16 cellular contexts compared by ENCODE assay signal in genomic region chr16:4339909-4340308, GRCh38. TPM values are rescaled to one million over a fixed set of nuclear protein-coding genes. Genes with fewer than 3 reads are reported as not detected.
DNase-seq lines count a peak whose midpoint lies in the region; ATAC-seq, FAIRE-seq and TF ChIP-seq lines count a peak whose summit lies in the region.
"Had no signal": no experiment of that assay in that cellular context is flagged by ENCODE, and none has a peak within 500 bp of the region (broad histone marks: within the 10 kb centered on the region; RNA-seq: fewer than 3 reads in every experiment).

No MANE protein-coding gene starts in this region.

- no peak overlapping the region for H2AFZ ChIP-seq in HepG2 (ENCODE audit: low read length)

- DNase-seq in AG10803 (ENCODE audit: low read depth) (peak; percentile 40), NCI-H1105 (lab: John Stamatoyannopoulos, UW) (peak; percentile 42), cardiac fibroblast (ENCODE audit: low read depth in 2 of 2) (peak; percentile 31 to 83), HepG2 (ENCODE audit: low spot score) (no peak), colonic mucosa (no peak)
- DNase-seq in effector CD8-positive, alpha-beta T cell (lab: John Stamatoyannopoulos, UW) = no peak
- DNase-seq: activated B cell treated with CpG ODN at 0.5 μM for 24 hours; CD8-positive, alpha-beta memory T cell; HCEC 1CT; NCI-H446 had no signal

- WGBS in HepG2 (ENCODE audit: low lambda C conversion rate) = 93% methylated on average over 6 of the region's 14 CpGs

- CTCF ChIA-PET in HepG2 (lab: Yijun Ruan, JAX; ENCODE audit: low intra/inter-chr PET ratio, low total read pairs) = no interaction called here

- TF ChIP-seq EP300 in HepG2 (IDR thresholded peaks at IDR 0.05; ENCODE audit: low read depth in 2 of 2, low read length in 2 of 2) (no peak), HepG2 (CRISPR knock-in tag; IDR thresholded peaks at IDR 0.05; ENCODE audit: borderline replicate concordance) (no peak)

- ATAC-seq in HepG2 (no peak), GM21367 (IDR thresholded peaks at IDR 0.05; ENCODE audit: unreplicated experiment) (no peak), HG02759 (IDR thresholded peaks at IDR 0.05; ENCODE audit: unreplicated experiment) (no peak)
- ATAC-seq: body of pancreas had no signal

- no peak overlapping the region for H3K9ac ChIP-seq in HepG2 (ENCODE audit: insufficient read depth, low read depth, low read length)
- H3K9ac ChIP-seq in colonic mucosa (ENCODE audit: low read depth in 2 of 2, low read length in 2 of 2) = no peak overlapping the region

- no peak overlapping the region for H3K27ac ChIP-seq in HepG2 (ENCODE audit: extremely low read length, insufficient read depth, low read length)
- no peak overlapping the region for H3K27ac ChIP-seq in colonic mucosa
- H3K27ac ChIP-seq: body of pancreas, neutrophil had no signal

- H3K36me3 ChIP-seq in HepG2 (replicated peaks in 1 of 2; ENCODE audit: control insufficient read depth in 1 of 2, insufficient read depth in 2 of 2, low read length in 2 of 2) (peaks cover 6 to 32% of the 10 kb centered on the region in 2 experiments; a peak in 3 of 5 replicates), colonic mucosa (no peaks in the 10 kb centered on the region)

- peaks cover 4% of the 10 kb centered on the region; the same call in 1 of the 2 replicates for H3K4me1 ChIP-seq in HepG2 (ENCODE audit: insufficient read depth, low read length)
- no peaks in the 10 kb centered on the region for H3K4me1 ChIP-seq in colonic mucosa

- POLR2A ChIA-PET in HepG2 (lab: Yijun Ruan, JAX) = interaction anchor here (0.6 to 1.9 kb wide), 2 partner anchors 10 to 52 kb away, joined by 3 to 5 read pairs; no protein-coding TSS in a partner anchor

- intact Hi-C loops in HepG2 (cut with micrococcal nuclease; ENCODE audit: unreplicated experiment) (no loop called here), colonic mucosa (cut with DNase I) (no loop called here)

- no TSS peak for BruUV-seq in HepG2 (replicated peaks; lab: Mats Ljungman, UMichigan)

- no peak overlapping the region for H3K4me2 ChIP-seq in HepG2 (ENCODE audit: low read depth, low read length)

- H4K20me1 ChIP-seq in HepG2 (ENCODE audit: insufficient read depth, low read length) = no peaks in the 10 kb centered on the region

- H3K9me3 ChIP-seq in HepG2 (ENCODE audit: low read length) (no peaks in the 10 kb centered on the region), colonic mucosa (no peaks in the 10 kb centered on the region)
- H3K9me3 ChIP-seq: body of pancreas, neutrophil had no signal

- H3K79me2 ChIP-seq in HepG2 (ENCODE audit: insufficient read depth, low read length) = peaks cover 13% of the 10 kb centered on the region

- in situ Hi-C loops in HepG2 (cut with HindIII; ENCODE audit: extremely low pct_ligation_motif_present, low pct_unique_long_range_greater_than_20kb) = no loop called here

- no peaks in the 10 kb centered on the region for H3K27me3 ChIP-seq in HepG2 (ENCODE audit: control insufficient read depth in 1 of 2, insufficient read depth in 2 of 2, low read length in 2 of 2)
- H3K27me3 ChIP-seq in colonic mucosa = no peaks in the 10 kb centered on the region
- H3K27me3 ChIP-seq: body of pancreas, neutrophil had no signal

- no peak for TF ChIP-seq RAD21 in HepG2 (CRISPR knock-in tag; IDR thresholded peaks at IDR 0.05)

- no peak overlapping the region for H3K4me3 ChIP-seq in AG10803 (ENCODE audit: low read length)
- H3K4me3 ChIP-seq in cardiac fibroblast (replicated peaks in 1 of 2; ENCODE audit: low read depth in 2 of 2, low read length in 2 of 2) = no peak overlapping the region
- H3K4me3 ChIP-seq in HepG2 (replicated peaks in 1 of 3; ENCODE audit: insufficient read depth in 1 of 3, low read depth in 2 of 3, low read length in 3 of 3) = no peak overlapping the region
- no peak overlapping the region for H3K4me3 ChIP-seq in colonic mucosa
- H3K4me3 ChIP-seq: body of pancreas had no signal

- no peak for FAIRE-seq in HepG2 (lab: Jason Lieb, UNC)
- FAIRE-seq: GM19239, islet of Langerhans had no signal

- no peak for TF ChIP-seq CTCF in AG10803 (conservative IDR thresholded peaks at IDR 0.05; ENCODE audit: low read length)
- peak; percentile 10 for TF ChIP-seq CTCF in cardiac fibroblast (IDR thresholded peaks at IDR 0.05; ENCODE audit: low read depth, low read length)
- TF ChIP-seq CTCF in HepG2 (CRISPR knock-in tag; IDR thresholded peaks at IDR 0.05) = no peak
- no peak for TF ChIP-seq CTCF in colonic mucosa (IDR thresholded peaks at IDR 0.05)

- no peak for TF ChIP-seq POLR2A in HepG2 (IDR thresholded peaks at IDR 0.05; ENCODE audit: insufficient read depth in 1 of 2, low read depth in 2 of 2, low read length in 2 of 2)

RNA-seq across cellular contexts. Expression of gene PAM16, which starts 11.2 kb away (rescaled TPM):
- 39.5 and 51.8 TPM in 2 replicates for total RNA-seq in HepG2 (2016; rRNA removed; fragmentation: Illumina TruSeq; extraction: Trizol)
- 62.7 and 78.9 TPM in 2 replicates for total RNA-seq in HepG2 (2016; cell fraction: cytosol; rRNA removed; fragmentation: Illumina TruSeq; extraction: Trizol; ENCODE audit: low read depth)
- 44.0 and 55.1 TPM in 2 replicates for total RNA-seq in HepG2 (2016; cell fraction: insoluble cytoplasmic fraction; rRNA removed; fragmentation: Illumina TruSeq; extraction: Trizol)
- total RNA-seq in HepG2 (2016; cell fraction: membrane; rRNA removed; fragmentation: Illumina TruSeq; extraction: Trizol) = 48.0 and 59.1 TPM in 2 replicates
- total RNA-seq in HepG2 (2016; cell fraction: nucleus; rRNA removed; fragmentation: Illumina TruSeq; extraction: Trizol) = 21.8 and 30.9 TPM in 2 replicates
- polyA plus RNA-seq in HepG2 (2011; rRNA removed) = 51.5 and 64.5 TPM in 2 replicates
- polyA plus RNA-seq in HepG2 (2011; cell fraction: cytosol; rRNA removed) = 79.1 and 106 TPM in 2 replicates
- 59.7 and 63.8 TPM in 2 replicates for polyA plus RNA-seq in HepG2 (2011; cell fraction: nucleus; rRNA removed)
- 28.9 and 43.2 TPM in 2 replicates for polyA plus RNA-seq in HepG2 (2012)
- 51.5 and 69.1 TPM in 2 replicates for polyA plus RNA-seq in HepG2 (2016; cell fraction: cytosol; fragmentation: Illumina TruSeq; extraction: Trizol; ENCODE audit: low read depth)
- 31.2 and 31.7 TPM in 2 replicates for polyA plus RNA-seq in HepG2 (2016; cell fraction: insoluble cytoplasmic fraction; fragmentation: Illumina TruSeq; extraction: Trizol; ENCODE audit: low read depth)
- 35.5 and 47.0 TPM in 2 replicates for polyA plus RNA-seq in HepG2 (2016; cell fraction: membrane; fragmentation: Illumina TruSeq; extraction: Trizol; ENCODE audit: low read depth)
- polyA plus RNA-seq in HepG2 (2016; cell fraction: nucleus; fragmentation: Illumina TruSeq; extraction: Trizol; ENCODE audit: insufficient read depth, low read depth) = 70.3 and 85.7 TPM in 2 replicates
- polyA minus RNA-seq in HepG2 (2011; rRNA and poly(A)+ RNA removed; ENCODE audit: low replicate concordance) = 22.9 and 24.5 TPM in 2 replicates
- polyA minus RNA-seq in HepG2 (2011; cell fraction: cytosol; rRNA and poly(A)+ RNA removed) = 13.2 and 17.4 TPM in 2 replicates
- 12.3 and 12.9 TPM in 2 replicates for polyA minus RNA-seq in HepG2 (2011; cell fraction: nucleus; rRNA and poly(A)+ RNA removed)
- total RNA-seq in colonic mucosa = 10 to 100 TPM; 28.2 to 43.6 TPM

RNA-seq across cellular contexts. Expression of gene GLIS2, which starts 24.0 kb away (rescaled TPM):
- 0.24 and 0.29 TPM in 2 replicates for total RNA-seq in HepG2 (2016; rRNA removed; fragmentation: Illumina TruSeq; extraction: Trizol)
- total RNA-seq in HepG2 (2016; cell fraction: cytosol; rRNA removed; fragmentation: Illumina TruSeq; extraction: Trizol; ENCODE audit: low read depth) = 1.0 and 1.1 TPM in 2 replicates
- 0.18 and 0.30 TPM in 2 replicates for total RNA-seq in HepG2 (2016; cell fraction: insoluble cytoplasmic fraction; rRNA removed; fragmentation: Illumina TruSeq; extraction: Trizol)
- total RNA-seq in HepG2 (2016; cell fraction: membrane; rRNA removed; fragmentation: Illumina TruSeq; extraction: Trizol) = 0.59 and 0.65 TPM in 2 replicates
- total RNA-seq in HepG2 (2016; cell fraction: nucleus; rRNA removed; fragmentation: Illumina TruSeq; extraction: Trizol) = 0.34 and 0.63 TPM in 2 replicates
- 0.28 and 0.39 TPM in 2 replicates for polyA plus RNA-seq in HepG2 (2011; rRNA removed)
- 0.17 and 0.18 TPM in 2 replicates for polyA plus RNA-seq in HepG2 (2011; cell fraction: cytosol; rRNA removed)
- polyA plus RNA-seq in HepG2 (2011; cell fraction: nucleus; rRNA removed) = 1.1 and 1.3 TPM in 2 replicates
- 0.91 and 2.0 TPM in 2 replicates for polyA plus RNA-seq in HepG2 (2012)
- 0.27 and 0.43 TPM in 2 replicates for polyA plus RNA-seq in HepG2 (2016; cell fraction: cytosol; fragmentation: Illumina TruSeq; extraction: Trizol; ENCODE audit: low read depth)
- polyA plus RNA-seq in HepG2 (2016; cell fraction: insoluble cytoplasmic fraction; fragmentation: Illumina TruSeq; extraction: Trizol; ENCODE audit: low read depth) = 0.70 and 0.86 TPM in 2 replicates
- 1.3 and 1.4 TPM in 2 replicates for polyA plus RNA-seq in HepG2 (2016; cell fraction: membrane; fragmentation: Illumina TruSeq; extraction: Trizol; ENCODE audit: low read depth)
- 1.6 and 1.8 TPM in 2 replicates for polyA plus RNA-seq in HepG2 (2016; cell fraction: nucleus; fragmentation: Illumina TruSeq; extraction: Trizol; ENCODE audit: insufficient read depth, low read depth)
- polyA minus RNA-seq in HepG2 (2011; rRNA and poly(A)+ RNA removed; ENCODE audit: low replicate concordance) = 0.44 and 3.2 TPM in 2 replicates
- 0.18 and 0.99 TPM in 2 replicates for polyA minus RNA-seq in HepG2 (2011; cell fraction: cytosol; rRNA and poly(A)+ RNA removed)
- polyA minus RNA-seq in HepG2 (2011; cell fraction: nucleus; rRNA and poly(A)+ RNA removed) = 0.25 and 0.52 TPM in 2 replicates
- 1 to 10 TPM in 1 of 2 donors, under 1 TPM in 1; 0.89 to 4.1 TPM for total RNA-seq in colonic mucosa
- total RNA-seq: activated B cell treated with CpG ODN at 0.5 μM for 24 hours had no signal
- polyA plus RNA-seq: CD8-positive, alpha-beta memory T cell had no signal

RNA-seq across cellular contexts. Expression of gene VASN, which starts 31.7 kb away (rescaled TPM):
- 6.9 and 18.2 TPM in 2 replicates for total RNA-seq in HepG2 (2016; rRNA removed; fragmentation: Illumina TruSeq; extraction: Trizol)
- 2.8 and 3.3 TPM in 2 replicates for total RNA-seq in HepG2 (2016; cell fraction: cytosol; rRNA removed; fragmentation: Illumina TruSeq; extraction: Trizol; ENCODE audit: low read depth)
- 5.9 and 17.8 TPM in 2 replicates for total RNA-seq in HepG2 (2016; cell fraction: insoluble cytoplasmic fraction; rRNA removed; fragmentation: Illumina TruSeq; extraction: Trizol)
- total RNA-seq in HepG2 (2016; cell fraction: membrane; rRNA removed; fragmentation: Illumina TruSeq; extraction: Trizol) = 5.8 and 6.6 TPM in 2 replicates
- total RNA-seq in HepG2 (2016; cell fraction: nucleus; rRNA removed; fragmentation: Illumina TruSeq; extraction: Trizol) = 22.5 and 25.6 TPM in 2 replicates
- polyA plus RNA-seq in HepG2 (2011; rRNA removed) = 8.4 and 15.5 TPM in 2 replicates
- polyA plus RNA-seq in HepG2 (2011; cell fraction: cytosol; rRNA removed) = 9.0 and 15.7 TPM in 2 replicates
- polyA plus RNA-seq in HepG2 (2011; cell fraction: nucleus; rRNA removed) = 47.1 and 58.1 TPM in 2 replicates
- 9.8 and 16.9 TPM in 2 replicates for polyA plus RNA-seq in HepG2 (2012)
- 2.3 and 2.6 TPM in 2 replicates for polyA plus RNA-seq in HepG2 (2016; cell fraction: cytosol; fragmentation: Illumina TruSeq; extraction: Trizol; ENCODE audit: low read depth)
- polyA plus RNA-seq in HepG2 (2016; cell fraction: insoluble cytoplasmic fraction; fragmentation: Illumina TruSeq; extraction: Trizol; ENCODE audit: low read depth) = 7.7 and 10.2 TPM in 2 replicates
- 3.1 and 4.1 TPM in 2 replicates for polyA plus RNA-seq in HepG2 (2016; cell fraction: membrane; fragmentation: Illumina TruSeq; extraction: Trizol; ENCODE audit: low read depth)
- 40.8 and 43.4 TPM in 2 replicates for polyA plus RNA-seq in HepG2 (2016; cell fraction: nucleus; fragmentation: Illumina TruSeq; extraction: Trizol; ENCODE audit: insufficient read depth, low read depth)
- 1.2 and 47.2 TPM in 2 replicates for polyA minus RNA-seq in HepG2 (2011; rRNA and poly(A)+ RNA removed; ENCODE audit: low replicate concordance)
- 18.8 and 21.5 TPM in 2 replicates for polyA minus RNA-seq in HepG2 (2011; cell fraction: cytosol; rRNA and poly(A)+ RNA removed)
- 32.1 and 35.9 TPM in 2 replicates for polyA minus RNA-seq in HepG2 (2011; cell fraction: nucleus; rRNA and poly(A)+ RNA removed)
- total RNA-seq in colonic mucosa = 1 to 10 TPM; 2.7 to 4.1 TPM
- polyA plus RNA-seq: CD8-positive, alpha-beta memory T cell had no signal

Comparison
In these comparisons a context has a peak if more than half of its experiments do, and no peak if none do; other contexts are left out.
1. DNase-seq: peak in AG10803 (single experiment), NCI-H1105 (single experiment) and cardiac fibroblast (2 of 2); none in HepG2 (single experiment), effector CD8-positive, alpha-beta T cell (single experiment) and colonic mucosa (single experiment).